ENCODE assay signal across 19 cellular contexts in the genomic region with DNA sequence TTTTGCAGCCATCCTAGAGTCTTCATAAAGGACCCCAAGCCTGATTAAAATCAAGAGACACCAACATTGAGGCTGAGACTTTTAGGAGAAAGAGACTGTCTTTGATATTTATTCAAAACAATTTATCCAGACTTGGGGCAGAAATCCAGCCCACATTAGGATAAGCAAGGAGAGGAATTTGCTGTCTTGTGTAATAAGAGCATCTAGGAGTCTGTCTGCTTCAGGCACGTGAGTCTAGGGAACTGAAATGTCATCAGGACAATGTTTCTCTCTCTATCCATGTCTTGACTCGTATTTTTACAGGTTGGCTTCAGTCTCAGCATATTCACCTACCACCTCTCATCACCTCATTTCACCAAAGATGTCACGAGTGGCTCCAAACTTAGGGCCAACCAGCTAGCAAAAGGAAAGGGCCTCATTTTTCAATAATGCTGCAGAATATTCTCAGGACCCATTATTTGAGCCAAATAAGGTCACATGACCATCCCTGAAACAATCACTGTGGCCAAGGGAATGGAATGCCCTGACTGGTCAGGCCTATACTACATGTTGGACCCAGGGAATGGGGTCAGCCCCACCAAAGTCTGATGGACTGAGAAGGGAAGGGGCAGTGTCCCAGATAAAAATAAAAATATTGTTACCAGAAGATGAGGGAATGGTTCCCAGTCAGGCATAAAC.
"Had no signal": no experiment of that assay in that cellular context is flagged by ENCODE, and none has a peak within 500 bp of the region (broad histone marks: within the 10 kb centered on the region; RNA-seq: fewer than 3 reads in every experiment).

No MANE protein-coding gene starts in this region.

- H3K36me3 ChIP-seq: cardiac muscle cell had no signal

- DNase-seq: activated CD4-positive, alpha-beta memory T cell treated with anti-CD3 and anti-CD28 coated beads for 36 hours; activated CD4-positive, alpha-beta T cell treated with anti-CD3 and anti-CD28 coated beads for 1 hour; activated gamma-delta T cell; activated T-cell treated with anti-CD3 and anti-CD28 coated beads, Interleukin-2, amount 50 U/mL, for 48 hours; aorta; cortex of kidney; effector CD8-positive, alpha-beta T cell; foreskin fibroblast; head of caudate nucleus; islet precursor cell; left lung; mesenchymal stem cell; retina; T-helper 9 cell; tibial artery had no signal

- H3K27me3 Mint-ChIP-seq: activated CD4-positive, alpha-beta memory T cell treated with anti-CD3 and anti-CD28 coated beads for 36 hours; activated naive CD8-positive, alpha-beta T cell had no signal

- H3K27me3 ChIP-seq: cardiac muscle cell, left lung, tibial artery, vagina had no signal

- H3K4me3 Mint-ChIP-seq: activated CD4-positive, alpha-beta memory T cell treated with anti-CD3 and anti-CD28 coated beads for 36 hours; activated naive CD8-positive, alpha-beta T cell had no signal

- H3K4me1 ChIP-seq: vagina had no signal

- ATAC-seq: left lung had no signal

- H3K27ac Mint-ChIP-seq: activated CD4-positive, alpha-beta memory T cell treated with anti-CD3 and anti-CD28 coated beads for 36 hours; activated naive CD8-positive, alpha-beta T cell had no signal

- H3K4me3 ChIP-seq: cardiac muscle cell, left lung, skin epidermis, tibial artery, vagina had no signal

- H3K27ac ChIP-seq: cardiac muscle cell, tibial artery, vagina had no signal

- H3K9me3 Mint-ChIP-seq: activated CD4-positive, alpha-beta memory T cell treated with anti-CD3 and anti-CD28 coated beads for 36 hours had no signal

- H3K9me3 ChIP-seq: left lung, tibial artery, vagina had no signal
